1 cellular context compared by ENCODE assay signal in the genomic region with DNA sequence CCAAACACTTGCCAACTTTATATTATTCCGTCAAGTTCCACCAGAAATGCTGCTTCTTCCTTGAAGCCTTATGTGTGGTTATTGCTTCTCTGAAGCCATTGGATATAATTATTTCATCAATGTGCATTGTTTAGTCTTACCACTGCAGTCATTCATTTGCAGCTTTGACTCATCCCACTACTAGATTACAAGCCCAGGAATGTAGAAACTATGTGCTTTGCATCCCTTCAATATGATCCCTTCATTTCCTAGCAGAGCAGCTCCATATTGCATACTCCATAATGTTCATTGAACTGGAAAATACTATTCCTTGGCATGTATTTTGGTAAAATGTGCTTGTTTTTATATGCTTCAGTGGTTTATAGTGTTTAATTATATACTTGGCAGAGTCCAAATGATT. TPM values are rescaled to one million over a fixed set of nuclear protein-coding genes. Genes with fewer than 3 reads are reported as not detected.
"Had no signal": no experiment of that assay in that cellular context is flagged by ENCODE, and none has a peak within 500 bp of the region (broad histone marks: within the 10 kb centered on the region; RNA-seq: fewer than 3 reads in every experiment).

No MANE protein-coding gene starts in this region.

RNA-seq across cellular contexts. Expression of a gene that starts 34.3 kb away (rescaled TPM):
- total RNA-seq: HepG2 had no signal
- polyA plus RNA-seq: HepG2 had no signal
